Comparison of ENCODE assay signal across 31 cellular contexts in genomic region chr19:32471811-32472210, GRCh38.
"Had no signal": no experiment of that assay in that cellular context is flagged by ENCODE, and none has a peak within 500 bp of the region (broad histone marks: within the 10 kb centered on the region; RNA-seq: fewer than 3 reads in every experiment).

No MANE protein-coding gene starts in this region.

- H3K36me3 Mint-ChIP-seq: activated CD4-positive, alpha-beta memory T cell treated with anti-CD3 and anti-CD28 coated beads for 36 hours; activated naive CD8-positive, alpha-beta T cell treated with anti-CD3 and anti-CD28 coated beads, Interleukin-2, amount 10 ng/mL, durations not matched to agents 7 days and 5 days had no signal

- H3K9me3 ChIP-seq: ascending aorta, SJCRH30 had no signal

- H3K4me3 ChIP-seq: ascending aorta, cardiac muscle cell, SJCRH30, SK-N-MC had no signal

- H3K4me1 Mint-ChIP-seq: activated CD4-positive, alpha-beta T cell treated with anti-CD3 and anti-CD28 coated beads for 36 hours; activated naive CD4-positive, alpha-beta T cell treated with anti-CD3 and anti-CD28 coated beads, Interleukin-2, amount 50 U/mL, for 24 hours; central memory CD8-positive, alpha-beta T cell had no signal

- H3K27me3 ChIP-seq: ascending aorta, cardiac muscle cell, SJCRH30 had no signal

- H3K27ac Mint-ChIP-seq: activated CD4-positive, alpha-beta memory T cell treated with anti-CD3 and anti-CD28 coated beads for 36 hours; activated CD4-positive, alpha-beta T cell treated with anti-CD3 and anti-CD28 coated beads for 36 hours; activated naive CD4-positive, alpha-beta T cell treated with anti-CD3 and anti-CD28 coated beads, Interleukin-2, amount 50 U/mL, for 24 hours; activated naive CD8-positive, alpha-beta T cell treated with anti-CD3 and anti-CD28 coated beads, Interleukin-2, amount 10 ng/mL, durations not matched to agents 7 days and 5 days; T-helper 1 cell treated with Interleukin-12 subunit alpha and Interleukin-12 subunit beta and Interleukin-4 antibody, amounts not matched to agents 30 μg/mL and 1 μg/mL, for 36 hours; T-helper 2 cell treated with Interferon-gamma antibody and Interleukin-4, amounts not matched to agents 5 μg/mL and 100 μg/mL, for 36 hours had no signal

- H3K4me3 Mint-ChIP-seq: activated CD4-positive, alpha-beta memory T cell treated with anti-CD3 and anti-CD28 coated beads for 36 hours; activated CD4-positive, alpha-beta T cell treated with anti-CD3 and anti-CD28 coated beads for 36 hours; activated naive CD4-positive, alpha-beta T cell treated with anti-CD3 and anti-CD28 coated beads, Interleukin-2, amount 50 U/mL, for 24 hours; activated naive CD8-positive, alpha-beta T cell treated with anti-CD3 and anti-CD28 coated beads, Interleukin-2, amount 10 ng/mL, durations not matched to agents 7 days and 5 days; central memory CD8-positive, alpha-beta T cell; T-helper 1 cell treated with Interleukin-12 subunit alpha and Interleukin-12 subunit beta and Interleukin-4 antibody, amounts not matched to agents 30 μg/mL and 1 μg/mL, for 36 hours; T-helper 2 cell treated with Interferon-gamma antibody and Interleukin-4, amounts not matched to agents 5 μg/mL and 100 μg/mL, for 36 hours; WTC11 had no signal

- H3K4me1 ChIP-seq: ascending aorta, SJCRH30 had no signal

- DNase-seq: activated CD4-positive, alpha-beta memory T cell treated with anti-CD3 and anti-CD28 coated beads for 36 hours; activated CD4-positive, alpha-beta T cell treated with anti-CD3 and anti-CD28 coated beads for 36 hours; activated CD4-positive, alpha-beta T cell treated with anti-CD3 and anti-CD28 coated beads, Interleukin-2, amount 50 U/mL, for 1 hour; activated CD8-positive, alpha-beta memory T cell treated with anti-CD3 and anti-CD28 coated beads, Interleukin-2, amount 50 U/mL, for 48 hours; activated effector memory CD4-positive, alpha-beta T cell treated with anti-CD3 and anti-CD28 coated beads, Interleukin-2, amount 50 U/mL, for 16 hours; activated naive CD4-positive, alpha-beta T cell; activated naive CD8-positive, alpha-beta T cell treated with anti-CD3 and anti-CD28 coated beads, Interleukin-2, amount 10 ng/mL, durations not matched to agents 7 days and 5 days; activated T-cell treated with anti-CD3 and anti-CD28 coated beads, Interleukin-2, amount 50 U/mL, for 48 hours; KG1; MM.1S; MV-4-11; NCI-H1092 treated with DMSO at 0.1 percent for 48 hours; NCI-H146; NCI-H2029 treated with DMSO at 0.1 percent for 48 hours; NCI-H2107; NCI-H226; NCI-H524; NCI-H69; NCI-H82; SHP77; SJCRH30 had no signal

- H3K27ac ChIP-seq: ascending aorta, cardiac muscle cell, SJCRH30, SK-N-MC had no signal

- H3K27me3 Mint-ChIP-seq: activated CD4-positive, alpha-beta memory T cell treated with anti-CD3 and anti-CD28 coated beads for 36 hours; activated CD4-positive, alpha-beta T cell treated with anti-CD3 and anti-CD28 coated beads for 36 hours; activated naive CD4-positive, alpha-beta T cell treated with anti-CD3 and anti-CD28 coated beads, Interleukin-2, amount 50 U/mL, for 24 hours; activated naive CD8-positive, alpha-beta T cell treated with anti-CD3 and anti-CD28 coated beads, Interleukin-2, amount 10 ng/mL, durations not matched to agents 7 days and 5 days; central memory CD8-positive, alpha-beta T cell had no signal

- H3K9me3 Mint-ChIP-seq: activated CD4-positive, alpha-beta memory T cell treated with anti-CD3 and anti-CD28 coated beads for 36 hours; activated naive CD4-positive, alpha-beta T cell treated with anti-CD3 and anti-CD28 coated beads, Interleukin-2, amount 50 U/mL, for 24 hours; activated naive CD8-positive, alpha-beta T cell treated with anti-CD3 and anti-CD28 coated beads, Interleukin-2, amount 10 ng/mL, durations not matched to agents 7 days and 5 days; central memory CD8-positive, alpha-beta T cell; T-helper 1 cell treated with Interleukin-12 subunit alpha and Interleukin-12 subunit beta and Interleukin-4 antibody, amounts not matched to agents 30 μg/mL and 1 μg/mL, for 36 hours; T-helper 2 cell treated with Interferon-gamma antibody and Interleukin-4, amounts not matched to agents 5 μg/mL and 100 μg/mL, for 36 hours; WTC11 had no signal

- ATAC-seq: activated CD4-positive, alpha-beta T cell treated with anti-CD3 and anti-CD28 coated beads for 36 hours; activated CD4-positive, CD25-positive, alpha-beta regulatory T cell treated with anti-CD3 and anti-CD28 coated beads, Interleukin-2, amount 50 U/mL, for 24 hours; Panc1; WTC11 had no signal
